ENCODE assay signal across 8 cellular contexts in genomic region chr4:38752393-38752961, GRCh38. TPM values are rescaled to one million over a fixed set of nuclear protein-coding genes. Genes with fewer than 3 reads are reported as not detected.
DNase-seq lines count a peak whose midpoint lies in the region; ATAC-seq, FAIRE-seq and TF ChIP-seq lines count a peak whose summit lies in the region.

No MANE protein-coding gene starts in this region.

- peaks cover 11% of the 10 kb centered on the region for H3K4me1 ChIP-seq in IMR-90 (ENCODE audit: control insufficient read depth, insufficient read depth, low read length)
- peaks cover 0 to 10% of the 10 kb centered on the region in 2 donors for H3K4me1 ChIP-seq in esophagus (ENCODE audit: control insufficient read depth in 2 of 2, insufficient read depth in 2 of 2, low read length in 1 of 2)
- peaks cover 0 to 4% of the 10 kb centered on the region in 2 donors for H3K4me1 ChIP-seq in small intestine (ENCODE audit: control insufficient read depth in 2 of 2, insufficient read depth in 1 of 2, low read depth in 1 of 2, low read length in 1 of 2)

- BruUV-seq in IMR-90 (replicated peaks; lab: Mats Ljungman, UMichigan) = no TSS peak

- H2BK120ac ChIP-seq in IMR-90 (ENCODE audit: low read depth, low read length) = peak overlapping the region; percentile 26; the same call in 1 of the 2 replicates

- ATAC-seq in GM21576 (IDR thresholded peaks at IDR 0.05; ENCODE audit: unreplicated experiment) = peak; percentile 98
- ATAC-seq in IMR-90 (ENCODE audit: low read depth) = peak; percentile 9

- H3K79me1 ChIP-seq in IMR-90 (ENCODE audit: low read depth in 1 of 2, low read length in 2 of 2) = no peaks in the 10 kb centered on the region

- H3K4me2 ChIP-seq in IMR-90 (ENCODE audit: low read depth, low read length) = peak overlapping the region; percentile 79

- WGBS in IMR-90 (ENCODE audit: extremely low coverage in 2 of 2, insufficient read length in 1 of 2), 2 experiments = no CpG with 5 or more reads among the region's 8 CpGs
- 45 to 61% methylated on average over 8 of the region's 8 CpGs for WGBS in esophagus, 2 donors
- 63 to 83% (median 71%) methylated on average over 8 of the region's 8 CpGs for whole genome bisulfite sequencing in small intestine, 3 donors

- H3K56ac ChIP-seq in IMR-90 (ENCODE audit: extremely low read depth, insufficient read depth, low read length) = no peak overlapping the region

- TF ChIP-seq CTCF in GM06990 (IDR thresholded peaks at IDR 0.05; ENCODE audit: insufficient read depth, low read length, poor library complexity, severe bottlenecking) (no peak), IMR-90 (conservative IDR thresholded peaks at IDR 0.05; ENCODE audit: low read depth, low read length) (no peak)

- in situ Hi-C loops in IMR-90 (cut with MboI; ENCODE audit: low sequenced_read_pairs) = no loop called here

- intact Hi-C loops in IMR-90 (cut with micrococcal nuclease) = loop anchor here (10.0 kb wide), 1 partner anchor 692 kb away; no protein-coding TSS in a partner anchor

- peak overlapping the region; percentile 43 for H3K18ac ChIP-seq in IMR-90 (ENCODE audit: low read depth, low read length)

- FAIRE-seq in small intestine (lab: Jason Lieb, UNC) = no peak

- peaks cover 20% of the 10 kb centered on the region for H3K9me1 ChIP-seq in IMR-90 (ENCODE audit: insufficient read depth, low read length)

- H2BK15ac ChIP-seq in IMR-90 (ENCODE audit: low read depth, low read length) = no peak overlapping the region

- H4K5ac ChIP-seq in IMR-90 (ENCODE audit: low read depth, low read length) = peak overlapping the region; percentile 19; the same call in 1 of the 2 replicates

- no peak for TF ChIP-seq RAD21 in IMR-90 (IDR thresholded peaks at IDR 0.05; ENCODE audit: low read length)

- no peak overlapping the region; the same call in 1 of the 2 replicates for H3K14ac ChIP-seq in IMR-90 (replicated peaks; ENCODE audit: low read depth, low read length)

- peak overlapping the region in 1 of 2 experiments; percentile 48; a peak in 2 of 4 replicates for H4K8ac ChIP-seq in IMR-90 (ENCODE audit: low read depth in 2 of 2, low read length in 2 of 2)

- no peaks in the 10 kb centered on the region for H3K27me3 ChIP-seq in GM06990 (replicated peaks; ENCODE audit: control insufficient read depth, insufficient read depth, low read length)
- H3K27me3 ChIP-seq in IMR-90 (ENCODE audit: control insufficient read depth, insufficient read depth, low read length) = peaks cover 2% of the 10 kb centered on the region; the same call in 1 of the 2 replicates
- H3K27me3 ChIP-seq in esophagus (ENCODE audit: control insufficient read depth in 1 of 2, insufficient read depth in 2 of 2, low read length in 2 of 2) = no peaks in the 10 kb centered on the region
- no peaks in the 10 kb centered on the region for H3K27me3 ChIP-seq in small intestine (ENCODE audit: control insufficient read depth in 2 of 2, insufficient read depth in 2 of 2, low read length in 2 of 2)

- H2AFZ ChIP-seq in IMR-90 (replicated peaks; ENCODE audit: low read length, poor library complexity) = no peak overlapping the region

- DNase-seq in GM06990 (ENCODE audit: extremely low read depth, insufficient read length) = peak; percentile 33
- peak; percentile 66 for DNase-seq in IMR-90
- no peak for DNase-seq in small intestine
- no peak for DNase-seq in NK-92 treated with Interleukin-12 subunit alpha and Interleukin-12 subunit beta, amount 100 ng/mL, for 24 hours (lab: John Stamatoyannopoulos, UW)
- DNase-seq in UCSD-AML1 (lab: John Stamatoyannopoulos, UW; ENCODE audit: unreplicated experiment) = no peak
- DNase-seq in NCI-H82 (lab: John Stamatoyannopoulos, UW) = no peak

- TF ChIP-seq POLR2A in IMR-90 (IDR thresholded peaks at IDR 0.05; ENCODE audit: low read depth, low read length) = no peak

- H3K23ac ChIP-seq in IMR-90 (ENCODE audit: low read depth, low read length) = 0 out of 2 replicates have a peak overlapping the region, but pooled peaks have one; percentile 10

- H3K9ac ChIP-seq in IMR-90 (ENCODE audit: low read depth, low read length) = no peak overlapping the region

- H3K36me3 ChIP-seq in GM06990 (ENCODE audit: control insufficient read depth, insufficient read depth, low read length) (no peaks in the 10 kb centered on the region), IMR-90 (ENCODE audit: control insufficient read depth, insufficient read depth, low read length) (no peaks in the 10 kb centered on the region), esophagus (ENCODE audit: control insufficient read depth in 2 of 2, insufficient read depth in 2 of 2, low read length in 1 of 2) (no peaks in the 10 kb centered on the region), small intestine (ENCODE audit: control insufficient read depth in 2 of 2, insufficient read depth in 2 of 2, low read length in 2 of 2) (no peaks in the 10 kb centered on the region)

- H2AK9ac ChIP-seq in IMR-90 (replicated peaks; ENCODE audit: low read depth, low read length, poor library complexity) = no peak overlapping the region

- H3K9me3 ChIP-seq in IMR-90 (ENCODE audit: control insufficient read depth, insufficient read depth, low read length) (peaks cover 5% of the 10 kb centered on the region), esophagus (ENCODE audit: control insufficient read depth in 2 of 2, insufficient read depth in 1 of 2, low read depth in 1 of 2, low read length in 1 of 2) (no peaks in the 10 kb centered on the region), small intestine (ENCODE audit: control insufficient read depth, low read depth) (no peaks in the 10 kb centered on the region)

- CTCF ChIA-PET in IMR-90 (lab: Yijun Ruan, JAX) = no interaction called here

- H4K91ac ChIP-seq in IMR-90 (ENCODE audit: insufficient read depth, low read depth, low read length) = no peak overlapping the region

- POLR2A ChIA-PET in IMR-90 (lab: Charles Lee; ENCODE audit: unreplicated experiment) = no interaction called here

- H3K27ac ChIP-seq in IMR-90 (ENCODE audit: insufficient read depth, low read length) (peak overlapping the region; percentile 77; the same call in 1 of the 2 replicates), esophagus (ENCODE audit: low read depth in 2 of 2, low read length in 1 of 2) (peak overlapping the region; percentile 44 to 55), small intestine (ENCODE audit: low read depth in 1 of 2, low read length in 1 of 2) (peak overlapping the region; percentile 24 to 78)

- peak overlapping the region; percentile 13; the same call in 1 of the 2 replicates for H3K4ac ChIP-seq in IMR-90 (ENCODE audit: low read depth, low read length)

- H2BK5ac ChIP-seq in IMR-90 (ENCODE audit: low read depth, low read length, poor library complexity, severe bottlenecking) = peak overlapping the region; percentile 6

- H2AK5ac ChIP-seq in IMR-90 (ENCODE audit: low read depth, low read length) = peak overlapping the region; percentile 85

- H3K4me3 ChIP-seq in GM06990 (replicated peaks; ENCODE audit: low read depth, low read length) (no peak overlapping the region; the same call in 1 of the 2 replicates), IMR-90 (ENCODE audit: insufficient read depth, low read depth, low read length) (no peak overlapping the region), esophagus (ENCODE audit: low read depth in 1 of 2, low read length in 2 of 2) (no peak overlapping the region), small intestine (ENCODE audit: low read depth in 1 of 2, low read length in 2 of 2) (no peak overlapping the region)

- dilution Hi-C loops in IMR-90 (cut with HindIII; ENCODE audit: low sequenced_read_pairs, unreplicated experiment) = no loop called here

- peaks cover 7% of the 10 kb centered on the region for H4K20me1 ChIP-seq in IMR-90 (ENCODE audit: insufficient read depth, low read length)

- H2BK20ac ChIP-seq in IMR-90 (ENCODE audit: low read depth, low read length) = no peak overlapping the region

TF ChIP-seq in IMR-90, 13 proteins besides CTCF, POLR2A, EP300 and RAD21:
- TF ChIP-seq BHLHE40 (IDR thresholded peaks at IDR 0.05; ENCODE audit: low read depth, low read length) = no peak
- peak; percentile 45; the same call in 1 of the 2 replicates for TF ChIP-seq FOS (IDR thresholded peaks at IDR 0.05; ENCODE audit: low read depth, low read length)

RNA-seq across cellular contexts. Expression of gene TLR10, which starts 30.3 kb away (rescaled TPM):
- not detected in 2 replicates for total RNA-seq in IMR-90 (2012; rRNA removed)
- polyA plus RNA-seq in IMR-90 (2012; rRNA removed) (not detected in 2 replicates), esophagus (under 1 TPM; 0.12 to 0.16 TPM), small intestine (under 1 TPM in 2 of 3 donors, not detected in 1; 0.22 to 0.52 TPM)
- polyA plus RNA-seq in IMR-90 (2012; cell fraction: cytosol; rRNA removed) = not detected in 2 replicates
- polyA plus RNA-seq in IMR-90 (2012; cell fraction: nucleus; rRNA removed; ENCODE audit: low replicate concordance) = not detected in 2 replicates

RNA-seq across cellular contexts. Expression of gene TLR1, which starts 52.1 kb away (rescaled TPM):
- total RNA-seq in IMR-90 (2012; rRNA removed) = 1.1 TPM in 2 replicates
- 0.17 and 0.24 TPM in 2 replicates for polyA plus RNA-seq in IMR-90 (2012; rRNA removed)
- 0.11 TPM in 2 replicates for polyA plus RNA-seq in IMR-90 (2012; cell fraction: cytosol; rRNA removed)
- polyA plus RNA-seq in IMR-90 (2012; cell fraction: nucleus; rRNA removed; ENCODE audit: low replicate concordance) = 0.11 and 1.4 TPM in 2 replicates
- polyA plus RNA-seq in esophagus = 1 to 10 TPM; 1.2 TPM
- polyA plus RNA-seq in small intestine = 1 to 10 TPM in 2 of 3 donors, under 1 TPM in 1; 0.54 to 2.6 (median 1.1) TPM

Comparison
In these comparisons a context has a peak if more than half of its experiments do, and no peak if none do; other contexts are left out.
1. DNase-seq: peak in GM06990 (single experiment) and IMR-90 (single experiment); none in small intestine (single experiment), NK-92 treated with Interleukin-12 subunit alpha and Interleukin-12 subunit beta, amount 100 ng/mL, for 24 hours (single experiment), UCSD-AML1 (single experiment) and NCI-H82 (single experiment).
2. Peak in every context shown above with its lines, with median percentiles within 50 percentile points of each other: H3K27ac ChIP-seq.